In the genomic region with DNA sequence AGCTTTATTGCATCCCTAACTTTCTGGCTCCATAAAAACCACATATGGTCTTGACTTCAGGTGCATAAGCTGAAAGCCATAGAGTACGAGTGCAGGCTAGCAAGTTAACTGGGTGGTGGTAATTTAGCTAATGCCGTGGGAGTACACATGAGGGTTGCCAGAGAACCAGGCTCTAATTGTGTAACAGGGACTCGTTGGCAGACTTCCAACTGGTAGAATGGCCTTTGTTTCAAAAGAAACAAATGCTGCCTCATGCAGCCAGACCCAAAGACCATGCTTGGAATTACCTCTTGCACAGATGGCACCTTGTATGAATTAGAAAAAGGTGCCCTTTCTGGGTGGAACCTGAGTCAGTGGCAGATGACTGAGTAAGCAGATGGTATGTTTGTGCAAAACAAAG, we compare ENCODE assay signal across 1 cellular context.
TF ChIP-seq lines count a peak whose summit lies in the region.

No MANE protein-coding gene starts in this region.

TF ChIP-seq in SK-N-SH, 30 proteins besides CTCF, POLR2A, EP300 and RAD21 (continued from another document):
- TF ChIP-seq TEAD4 (IDR thresholded peaks at IDR 0.05; ENCODE audit: borderline replicate concordance, insufficient read depth) (no peak), USF1 (IDR thresholded peaks at IDR 0.05; ENCODE audit: borderline replicate concordance, low read depth) (no peak), ELF1 (IDR thresholded peaks at IDR 0.05) (no peak), USF2 (IDR thresholded peaks at IDR 0.05; ENCODE audit: borderline replicate concordance, low read depth, low read length) (no peak), FOSL2 (IDR thresholded peaks at IDR 0.05; ENCODE audit: borderline replicate concordance, low read depth) (no peak), IRF3 (IDR thresholded peaks at IDR 0.05; ENCODE audit: low read depth, low read length) (no peak), SIN3A (IDR thresholded peaks at IDR 0.05; ENCODE audit: borderline replicate concordance, low read depth, low read length) (no peak), MXI1 (IDR thresholded peaks at IDR 0.05; ENCODE audit: low read depth, low read length) (no peak), TAF1 (IDR thresholded peaks at IDR 0.05; ENCODE audit: borderline replicate concordance, low read depth, low read length) (no peak), RFX5 (IDR thresholded peaks at IDR 0.05; ENCODE audit: low read length) (no peak), TCF12 (IDR thresholded peaks at IDR 0.05) (no peak), EZH2phosphoT487 (IDR thresholded peaks at IDR 0.05; ENCODE audit: borderline replicate concordance, low read depth) (no peak)
- TF ChIP-seq, protein P1, sequence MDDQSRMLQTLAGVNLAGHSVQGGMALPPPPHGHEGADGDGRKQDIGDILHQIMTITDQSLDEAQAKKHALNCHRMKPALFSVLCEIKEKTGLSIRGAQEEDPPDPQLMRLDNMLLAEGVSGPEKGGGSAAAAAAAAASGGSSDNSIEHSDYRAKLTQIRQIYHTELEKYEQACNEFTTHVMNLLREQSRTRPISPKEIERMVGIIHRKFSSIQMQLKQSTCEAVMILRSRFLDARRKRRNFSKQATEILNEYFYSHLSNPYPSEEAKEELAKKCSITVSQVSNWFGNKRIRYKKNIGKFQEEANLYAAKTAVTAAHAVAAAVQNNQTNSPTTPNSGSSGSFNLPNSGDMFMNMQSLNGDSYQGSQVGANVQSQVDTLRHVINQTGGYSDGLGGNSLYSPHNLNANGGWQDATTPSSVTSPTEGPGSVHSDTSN (IDR thresholded peaks at IDR 0.05) = no peak
